Comparison of ENCODE assay signal across 1 cellular context in the genomic region with DNA sequence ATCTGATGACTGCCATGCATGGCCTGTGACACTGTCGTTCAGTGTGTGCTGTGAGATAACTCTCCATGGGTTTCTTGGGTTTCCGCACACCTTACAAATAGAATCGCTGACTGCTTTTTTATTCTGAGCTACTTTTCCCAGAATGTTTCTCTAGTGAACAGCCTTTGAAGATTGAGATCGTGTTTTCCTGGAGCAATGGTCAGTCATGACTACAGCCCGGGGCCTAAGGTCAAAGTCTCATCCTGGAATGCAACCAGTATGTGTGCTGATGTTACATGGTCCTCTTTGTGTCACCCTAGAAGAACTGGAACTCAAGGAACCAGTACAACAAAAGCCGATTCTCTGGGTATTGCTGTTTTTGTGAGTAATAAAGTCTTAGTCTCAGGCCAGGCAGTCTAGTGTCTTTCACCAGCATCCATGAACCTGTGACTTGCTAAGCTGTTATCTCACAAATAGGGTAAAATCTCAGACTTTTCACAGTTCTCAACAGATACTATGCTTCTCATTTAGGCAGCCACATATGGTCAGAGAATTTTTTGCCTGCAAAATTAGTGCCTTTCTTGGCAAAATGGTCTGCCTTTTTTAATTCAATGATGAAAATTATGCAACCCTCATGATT.
TF ChIP-seq lines count a peak whose summit lies in the region.

No MANE protein-coding gene starts in this region.

TF ChIP-seq in HepG2, 621 proteins besides CTCF, POLR2A, EP300 and RAD21 (continued from another document):
- TF ChIP-seq POGZ (CRISPR knock-in tag; IDR thresholded peaks at IDR 0.05) (peak; percentile 61), RARA (CRISPR knock-in tag; IDR thresholded peaks at IDR 0.05) (peak; percentile 87), ELF3 (CRISPR knock-in tag; IDR thresholded peaks at IDR 0.05) (peak; percentile 70; the same call in 1 of the 2 replicates), AHR (CRISPR knock-in tag; IDR thresholded peaks at IDR 0.05) (no peak), PCBP2 (optimal IDR thresholded peaks at IDR 0.05; ENCODE audit: low read depth, low read length, poor library complexity, severe bottlenecking) (no peak), TCF7L2 (IDR thresholded peaks at IDR 0.05; ENCODE audit: low read depth, low read length) (no peak), ZFX (CRISPR knock-in tag; IDR thresholded peaks at IDR 0.05; ENCODE audit: low read depth) (peak; percentile 49; the same call in 1 of the 2 replicates), U2AF2 (IDR thresholded peaks at IDR 0.05; ENCODE audit: low read depth, low read length) (no peak), ZNF678 (CRISPR knock-in tag; IDR thresholded peaks at IDR 0.05) (no peak), NFE2L2 (IDR thresholded peaks at IDR 0.05; ENCODE audit: low read length) (no peak), ZNF431 (CRISPR knock-in tag; IDR thresholded peaks at IDR 0.05; ENCODE audit: borderline replicate concordance, low read depth) (no peak), CENPX (CRISPR knock-in tag; IDR thresholded peaks at IDR 0.05) (no peak), REXO4 (CRISPR knock-in tag; IDR thresholded peaks at IDR 0.05; ENCODE audit: borderline replicate concordance) (no peak), RARG (CRISPR knock-in tag; IDR thresholded peaks at IDR 0.05; ENCODE audit: low read depth) (no peak), ZNF737 (CRISPR knock-in tag; IDR thresholded peaks at IDR 0.05; ENCODE audit: borderline replicate concordance) (no peak), HNRNPH1 (optimal IDR thresholded peaks at IDR 0.05; ENCODE audit: low read depth, low read length) (no peak), TEAD3 (CRISPR knock-in tag; optimal IDR thresholded peaks at IDR 0.05; ENCODE audit: borderline replicate concordance) (peak; percentile 98), ZNF260 (CRISPR knock-in tag; IDR thresholded peaks at IDR 0.05; ENCODE audit: borderline replicate concordance, low read depth) (no peak), DPF2 (CRISPR knock-in tag; IDR thresholded peaks at IDR 0.05; ENCODE audit: borderline replicate concordance, low read depth) (peak; percentile 54; the same call in 1 of the 2 replicates), MTA1 (CRISPR knock-in tag; IDR thresholded peaks at IDR 0.05; ENCODE audit: borderline replicate concordance) (no peak), CBX1 (IDR thresholded peaks at IDR 0.05; ENCODE audit: low read depth) (no peak), HOXA3 (CRISPR knock-in tag; IDR thresholded peaks at IDR 0.05) (peak; percentile 32; the same call in 1 of the 2 replicates), TBL1XR1 (IDR thresholded peaks at IDR 0.05; ENCODE audit: borderline replicate concordance, low read length, partially characterized antibody) (peak; percentile 30), ZMYM4 (CRISPR knock-in tag; IDR thresholded peaks at IDR 0.05) (peak; percentile 37; the same call in 1 of the 2 replicates), HNF4G (IDR thresholded peaks at IDR 0.05; ENCODE audit: borderline replicate concordance, low read depth, low read length) (peak; percentile 95), HNF4G (CRISPR knock-in tag; IDR thresholded peaks at IDR 0.05; ENCODE audit: borderline replicate concordance, low read depth) (peak; percentile 86; the same call in 1 of the 2 replicates), GATAD1 (CRISPR knock-in tag; IDR thresholded peaks at IDR 0.05) (peak; percentile 46; the same call in 1 of the 2 replicates), TAF1 (CRISPR knock-in tag; IDR thresholded peaks at IDR 0.05) (no peak), ZNF251 (CRISPR knock-in tag; IDR thresholded peaks at IDR 0.05) (no peak), MAFK (conservative IDR thresholded peaks at IDR 0.05 in 1 of 2, IDR thresholded peaks at IDR 0.05 in 1 of 2; ENCODE audit: low read length in 2 of 2) (peak; percentile 21 to 51; a peak in 2 of 4 replicates), LCORL (IDR thresholded peaks at IDR 0.05) (no peak), LCORL (CRISPR knock-in tag; IDR thresholded peaks at IDR 0.05) (no peak), SMAD3 (CRISPR knock-in tag; IDR thresholded peaks at IDR 0.05) (no peak), KMT2B (CRISPR knock-in tag; IDR thresholded peaks at IDR 0.05) (no peak)
- TF ChIP-seq, protein P1, sequence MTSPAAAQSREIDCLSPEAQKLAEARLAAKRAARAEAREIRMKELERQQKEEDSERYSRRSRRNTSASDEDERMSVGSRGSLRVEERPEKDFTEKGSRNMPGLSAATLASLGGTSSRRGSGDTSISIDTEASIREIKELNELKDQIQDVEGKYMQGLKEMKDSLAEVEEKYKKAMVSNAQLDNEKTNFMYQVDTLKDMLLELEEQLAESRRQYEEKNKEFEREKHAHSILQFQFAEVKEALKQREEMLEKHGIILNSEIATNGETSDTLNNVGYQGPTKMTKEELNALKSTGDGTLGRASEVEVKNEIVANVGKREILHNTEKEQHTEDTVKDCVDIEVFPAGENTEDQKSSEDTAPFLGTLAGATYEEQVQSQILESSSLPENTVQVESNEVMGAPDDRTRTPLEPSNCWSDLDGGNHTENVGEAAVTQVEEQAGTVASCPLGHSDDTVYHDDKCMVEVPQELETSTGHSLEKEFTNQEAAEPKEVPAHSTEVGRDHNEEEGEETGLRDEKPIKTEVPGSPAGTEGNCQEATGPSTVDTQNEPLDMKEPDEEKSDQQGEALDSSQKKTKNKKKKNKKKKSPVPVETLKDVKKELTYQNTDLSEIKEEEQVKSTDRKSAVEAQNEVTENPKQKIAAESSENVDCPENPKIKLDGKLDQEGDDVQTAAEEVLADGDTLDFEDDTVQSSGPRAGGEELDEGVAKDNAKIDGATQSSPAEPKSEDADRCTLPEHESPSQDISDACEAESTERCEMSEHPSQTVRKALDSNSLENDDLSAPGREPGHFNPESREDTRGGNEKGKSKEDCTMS (CRISPR knock-in tag; conservative IDR thresholded peaks at IDR 0.05) = no peak
- TF ChIP-seq, protein P2, sequence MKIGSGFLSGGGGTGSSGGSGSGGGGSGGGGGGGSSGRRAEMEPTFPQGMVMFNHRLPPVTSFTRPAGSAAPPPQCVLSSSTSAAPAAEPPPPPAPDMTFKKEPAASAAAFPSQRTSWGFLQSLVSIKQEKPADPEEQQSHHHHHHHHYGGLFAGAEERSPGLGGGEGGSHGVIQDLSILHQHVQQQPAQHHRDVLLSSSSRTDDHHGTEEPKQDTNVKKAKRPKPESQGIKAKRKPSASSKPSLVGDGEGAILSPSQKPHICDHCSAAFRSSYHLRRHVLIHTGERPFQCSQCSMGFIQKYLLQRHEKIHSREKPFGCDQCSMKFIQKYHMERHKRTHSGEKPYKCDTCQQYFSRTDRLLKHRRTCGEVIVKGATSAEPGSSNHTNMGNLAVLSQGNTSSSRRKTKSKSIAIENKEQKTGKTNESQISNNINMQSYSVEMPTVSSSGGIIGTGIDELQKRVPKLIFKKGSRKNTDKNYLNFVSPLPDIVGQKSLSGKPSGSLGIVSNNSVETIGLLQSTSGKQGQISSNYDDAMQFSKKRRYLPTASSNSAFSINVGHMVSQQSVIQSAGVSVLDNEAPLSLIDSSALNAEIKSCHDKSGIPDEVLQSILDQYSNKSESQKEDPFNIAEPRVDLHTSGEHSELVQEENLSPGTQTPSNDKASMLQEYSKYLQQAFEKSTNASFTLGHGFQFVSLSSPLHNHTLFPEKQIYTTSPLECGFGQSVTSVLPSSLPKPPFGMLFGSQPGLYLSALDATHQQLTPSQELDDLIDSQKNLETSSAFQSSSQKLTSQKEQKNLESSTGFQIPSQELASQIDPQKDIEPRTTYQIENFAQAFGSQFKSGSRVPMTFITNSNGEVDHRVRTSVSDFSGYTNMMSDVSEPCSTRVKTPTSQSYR (CRISPR knock-in tag; IDR thresholded peaks at IDR 0.05; ENCODE audit: borderline replicate concordance) = peak; percentile 39; the same call in 1 of the 2 replicates
- TF ChIP-seq, protein P3, sequence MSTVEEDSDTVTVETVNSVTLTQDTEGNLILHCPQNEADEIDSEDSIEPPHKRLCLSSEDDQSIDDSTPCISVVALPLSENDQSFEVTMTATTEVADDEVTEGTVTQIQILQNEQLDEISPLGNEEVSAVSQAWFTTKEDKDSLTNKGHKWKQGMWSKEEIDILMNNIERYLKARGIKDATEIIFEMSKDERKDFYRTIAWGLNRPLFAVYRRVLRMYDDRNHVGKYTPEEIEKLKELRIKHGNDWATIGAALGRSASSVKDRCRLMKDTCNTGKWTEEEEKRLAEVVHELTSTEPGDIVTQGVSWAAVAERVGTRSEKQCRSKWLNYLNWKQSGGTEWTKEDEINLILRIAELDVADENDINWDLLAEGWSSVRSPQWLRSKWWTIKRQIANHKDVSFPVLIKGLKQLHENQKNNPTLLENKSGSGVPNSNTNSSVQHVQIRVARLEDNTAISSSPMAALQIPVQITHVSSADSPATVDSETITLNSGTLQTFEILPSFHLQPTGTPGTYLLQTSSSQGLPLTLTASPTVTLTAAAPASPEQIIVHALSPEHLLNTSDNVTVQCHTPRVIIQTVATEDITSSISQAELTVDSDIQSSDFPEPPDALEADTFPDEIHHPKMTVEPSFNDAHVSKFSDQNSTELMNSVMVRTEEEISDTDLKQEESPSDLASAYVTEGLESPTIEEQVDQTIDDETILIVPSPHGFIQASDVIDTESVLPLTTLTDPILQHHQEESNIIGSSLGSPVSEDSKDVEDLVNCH (CRISPR knock-in tag; IDR thresholded peaks at IDR 0.05) = no peak
- TF ChIP-seq, protein P4, sequence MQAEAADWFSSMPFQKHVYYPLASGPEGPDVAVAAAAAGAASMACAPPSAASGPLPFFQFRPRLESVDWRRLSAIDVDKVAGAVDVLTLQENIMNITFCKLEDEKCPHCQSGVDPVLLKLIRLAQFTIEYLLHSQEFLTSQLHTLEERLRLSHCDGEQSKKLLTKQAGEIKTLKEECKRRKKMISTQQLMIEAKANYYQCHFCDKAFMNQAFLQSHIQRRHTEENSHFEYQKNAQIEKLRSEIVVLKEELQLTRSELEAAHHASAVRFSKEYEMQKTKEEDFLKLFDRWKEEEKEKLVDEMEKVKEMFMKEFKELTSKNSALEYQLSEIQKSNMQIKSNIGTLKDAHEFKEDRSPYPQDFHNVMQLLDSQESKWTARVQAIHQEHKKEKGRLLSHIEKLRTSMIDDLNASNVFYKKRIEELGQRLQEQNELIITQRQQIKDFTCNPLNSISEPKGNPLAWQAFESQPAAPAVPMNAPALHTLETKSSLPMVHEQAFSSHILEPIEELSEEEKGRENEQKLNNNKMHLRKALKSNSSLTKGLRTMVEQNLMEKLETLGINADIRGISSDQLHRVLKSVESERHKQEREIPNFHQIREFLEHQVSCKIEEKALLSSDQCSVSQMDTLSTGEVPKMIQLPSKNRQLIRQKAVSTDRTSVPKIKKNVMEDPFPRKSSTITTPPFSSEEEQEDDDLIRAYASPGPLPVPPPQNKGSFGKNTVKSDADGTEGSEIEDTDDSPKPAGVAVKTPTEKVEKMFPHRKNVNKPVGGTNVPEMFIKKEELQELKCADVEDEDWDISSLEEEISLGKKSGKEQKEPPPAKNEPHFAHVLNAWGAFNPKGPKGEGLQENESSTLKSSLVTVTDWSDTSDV (CRISPR knock-in tag; IDR thresholded peaks at IDR 0.05) = no peak
